ENCODE assay signal across 33 cellular contexts in the genomic region with DNA sequence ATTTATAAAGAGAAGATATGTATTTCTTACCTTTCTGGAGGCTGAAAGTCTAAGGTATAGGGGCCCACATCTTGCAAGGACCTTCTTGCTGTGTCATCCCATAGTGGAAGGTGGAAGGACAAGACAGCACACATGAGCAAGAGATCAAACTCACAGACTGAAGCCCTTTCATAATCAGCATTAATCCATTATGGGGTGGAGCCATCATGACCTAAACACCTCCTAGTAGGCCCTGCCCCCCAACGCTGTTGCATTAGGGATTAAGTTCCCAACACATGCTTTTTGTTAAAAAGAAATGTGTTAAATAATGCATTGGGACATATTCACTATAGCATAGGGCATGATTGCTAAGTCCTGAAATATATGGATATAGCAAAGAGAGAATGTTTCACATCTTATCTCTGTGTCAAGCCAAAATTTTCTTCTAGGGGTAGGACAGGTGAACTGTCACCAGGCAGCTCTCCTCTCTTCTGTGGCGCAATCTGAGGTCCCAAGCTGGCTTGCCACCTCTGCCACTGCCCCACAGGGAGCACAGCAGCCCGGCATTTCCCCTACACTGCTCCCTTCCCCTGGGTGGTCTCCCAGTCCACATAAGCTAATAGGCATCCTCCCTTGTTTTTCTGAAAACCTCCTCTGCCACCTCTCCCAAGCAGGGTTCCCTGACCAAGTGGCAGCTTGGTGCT. TPM values are rescaled to one million over a fixed set of nuclear protein-coding genes. Genes with fewer than 3 reads are reported as not detected.
DNase-seq lines count a peak whose midpoint lies in the region; ATAC-seq, FAIRE-seq and TF ChIP-seq lines count a peak whose summit lies in the region.
"Had no signal": no experiment of that assay in that cellular context is flagged by ENCODE, and none has a peak within 500 bp of the region (broad histone marks: within the 10 kb centered on the region; RNA-seq: fewer than 3 reads in every experiment).

No MANE protein-coding gene starts in this region.

- H3K4me3 ChIP-seq in right atrium auricular region: no peak overlapping the region
- H3K4me3 ChIP-seq in keratinocyte (ENCODE audit: control insufficient read depth in 2 of 3, extremely low read depth in 1 of 3, insufficient read depth in 2 of 3, low read depth in 1 of 3, low read length in 3 of 3): no peak overlapping the region
- H3K4me3 ChIP-seq in Peyer's patch: no peak overlapping the region
- H3K4me3 ChIP-seq: GM12878, left lung, MG63, neural progenitor cell had no signal

- H3K27ac ChIP-seq in right atrium auricular region (peak overlapping the region in 1 of 2 donors; percentile 65), keratinocyte (ENCODE audit: control insufficient read depth, insufficient read depth, low read length) (no peak overlapping the region), Peyer's patch (no peak overlapping the region)
- H3K27ac ChIP-seq: HL-60, left lung, neural progenitor cell had no signal

- H3K79me2 ChIP-seq in keratinocyte (ENCODE audit: control insufficient read depth, insufficient read depth, low read length): no peaks in the 10 kb centered on the region

- TF ChIP-seq CTCF in right atrium auricular region (IDR thresholded peaks at IDR 0.05) (no peak), chondrocyte (IDR thresholded peaks at IDR 0.05) (no peak), keratinocyte (optimal IDR thresholded peaks at IDR 0.05 in 1 of 3, IDR thresholded peaks at IDR 0.05 in 1 of 3, conservative IDR thresholded peaks at IDR 0.05 in 1 of 3; ENCODE audit: extremely low read depth in 1 of 3, insufficient read depth in 2 of 3, low read length in 3 of 3) (no peak), Peyer's patch (IDR thresholded peaks at IDR 0.05) (no peak)

- peak; percentile 7 for ATAC-seq in Right ventricle myocardium inferior
- ATAC-seq: activated CD8-positive, alpha-beta T cell treated with anti-CD3 and anti-CD28 coated beads for 36 hours; activated naive CD4-positive, alpha-beta T cell treated with anti-CD3 and anti-CD28 coated beads, Interleukin-2, amount 50 U/mL, for 72 hours; GM12878; left lung; sciatic nerve had no signal

- H3K4me3 Mint-ChIP-seq in chondrocyte (ENCODE audit: unreplicated experiment): no peak overlapping the region
- H3K4me3 Mint-ChIP-seq: activated CD8-positive, alpha-beta T cell treated with anti-CD3 and anti-CD28 coated beads for 36 hours; B cell; CD8-positive, alpha-beta memory T cell; neural progenitor cell; type B pancreatic cell had no signal

- H3K27me3 ChIP-seq in right atrium auricular region (no peaks in the 10 kb centered on the region), keratinocyte (ENCODE audit: control insufficient read depth, extremely low read depth, insufficient read depth, low read length) (no peaks in the 10 kb centered on the region), Peyer's patch (no peaks in the 10 kb centered on the region)
- H3K27me3 ChIP-seq: MG63, neural progenitor cell had no signal

- no peaks in the 10 kb centered on the region for H3K27me3 Mint-ChIP-seq in chondrocyte (ENCODE audit: low read depth)

- dilution Hi-C loops in keratinocyte (cut with MboI; ENCODE audit: extremely low pct_ligation_motif_present, low sequenced_read_pairs): no loop called here

- H3K36me3 ChIP-seq in right atrium auricular region (no peaks in the 10 kb centered on the region), keratinocyte (ENCODE audit: control insufficient read depth in 2 of 2, extremely low read depth in 1 of 2, insufficient read depth in 2 of 2, low read length in 2 of 2) (no peaks in the 10 kb centered on the region), Peyer's patch (no peaks in the 10 kb centered on the region)
- H3K36me3 ChIP-seq: left lung, MG63, neural progenitor cell had no signal

- no peaks in the 10 kb centered on the region for H3K9me1 ChIP-seq in keratinocyte (ENCODE audit: control insufficient read depth, extremely low read depth, insufficient read depth, low read length)

- FAIRE-seq in keratinocyte (lab: Jason Lieb, UNC): peak; percentile 17
- FAIRE-seq: A204.1, endothelial cell of umbilical vein, GM12878 had no signal

- H3K9me3 ChIP-seq in right atrium auricular region (no peaks in the 10 kb centered on the region), keratinocyte (ENCODE audit: control insufficient read depth, low read depth, low read length) (no peaks in the 10 kb centered on the region), Peyer's patch (no peaks in the 10 kb centered on the region)
- H3K9me3 ChIP-seq: left lung, MG63 had no signal

- H3K4me1 ChIP-seq in right atrium auricular region (peaks cover 0 to 6% of the 10 kb centered on the region in 2 donors), keratinocyte (ENCODE audit: control insufficient read depth, extremely low read depth, insufficient read depth, low read length) (peaks cover 14% of the 10 kb centered on the region), Peyer's patch (no peaks in the 10 kb centered on the region)
- H3K4me1 ChIP-seq: left lung had no signal

- DNase-seq in Right ventricle myocardium inferior (ENCODE audit: missing footprints) (no peak), right atrium auricular region (ENCODE audit: low spot score) (no peak), chondrocyte (ENCODE audit: low spot score) (no peak), keratinocyte (ENCODE audit: low read depth, low spot score) (no peak), NCI-H1436 treated with DMSO at 0.1 percent for 48 hours (lab: John Stamatoyannopoulos, UW) (no peak), Peyer's patch (no peak)
- no peak for DNase-seq in activated T-cell treated with anti-CD3 and anti-CD28 coated beads, Interleukin-2, amount 50 U/mL, for 48 hours
- no peak for DNase-seq in activated naive CD4-positive, alpha-beta T cell treated with anti-CD3 and anti-CD28 coated beads, Interleukin-2, amount 50 U/mL, for 16 hours
- DNase-seq: activated CD8-positive, alpha-beta T cell treated with anti-CD3 and anti-CD28 coated beads for 36 hours; activated T-cell treated with anti-CD3 and anti-CD28 coated beads for 4 hours; amygdala; CD8-positive, alpha-beta memory T cell; DMS153; KG1; left lung; NCI-H1105; NCI-H2029; NK-92 treated with Interleukin-12 subunit alpha and Interleukin-12 subunit beta, amount 100 ng/mL, for 24 hours; Right ventricle myocardium superior; stimulated activated CD4-positive, alpha-beta T cell treated with anti-CD3 and anti-CD28 coated beads, Interleukin-15, amount 100 ng/mL, for 24 hours; stimulated activated CD4-positive, alpha-beta T cell treated with anti-CD3 and anti-CD28 coated beads, Interleukin-4, amount 100 ng/mL, for 4 hours; T-helper 2 cell had no signal

- H4K20me1 ChIP-seq in keratinocyte (ENCODE audit: control insufficient read depth, extremely low read depth, insufficient read depth, low read length): no peaks in the 10 kb centered on the region

- peaks cover 47% of the 10 kb centered on the region for H3K4me1 Mint-ChIP-seq in chondrocyte (ENCODE audit: low read depth)
- H3K4me1 Mint-ChIP-seq: B cell; CD8-positive, alpha-beta memory T cell had no signal

- no peak overlapping the region for H3K9ac ChIP-seq in keratinocyte (ENCODE audit: control insufficient read depth, extremely low read depth, insufficient read depth, low read length)
- H3K9ac ChIP-seq: neural progenitor cell had no signal

- intact Hi-C loops in Right ventricle myocardium inferior (cut with DNase I): no loop called here

- H3K27ac Mint-ChIP-seq in chondrocyte (ENCODE audit: unreplicated experiment): peak overlapping the region; percentile 78
- H3K27ac Mint-ChIP-seq: activated CD8-positive, alpha-beta T cell treated with anti-CD3 and anti-CD28 coated beads for 36 hours; activated naive CD4-positive, alpha-beta T cell treated with anti-CD3 and anti-CD28 coated beads, Interleukin-2, amount 50 U/mL, for 72 hours; B cell; CD8-positive, alpha-beta memory T cell; neural progenitor cell; progenitor cell of endocrine pancreas; type B pancreatic cell had no signal

- peak overlapping the region; percentile 3 for H3K4me2 ChIP-seq in keratinocyte (ENCODE audit: control insufficient read depth, extremely low read depth, insufficient read depth, low read depth, low read length)
- H3K4me2 ChIP-seq: neural progenitor cell had no signal

- H3K9me3 Mint-ChIP-seq in chondrocyte (ENCODE audit: low read depth): no peaks in the 10 kb centered on the region
- H3K9me3 Mint-ChIP-seq: activated CD8-positive, alpha-beta T cell treated with anti-CD3 and anti-CD28 coated beads for 36 hours; activated naive CD4-positive, alpha-beta T cell treated with anti-CD3 and anti-CD28 coated beads, Interleukin-2, amount 50 U/mL, for 72 hours; CD8-positive, alpha-beta memory T cell; neural progenitor cell; type B pancreatic cell had no signal

- no peak overlapping the region for H2AFZ ChIP-seq in keratinocyte (ENCODE audit: control insufficient read depth, low read length)
- H2AFZ ChIP-seq: neural progenitor cell had no signal

- TF ChIP-seq POLR2A in Peyer's patch (IDR thresholded peaks at IDR 0.05): no peak

- H3K36me3 Mint-ChIP-seq in chondrocyte (ENCODE audit: low read depth): no peaks in the 10 kb centered on the region
- H3K36me3 Mint-ChIP-seq: activated naive CD4-positive, alpha-beta T cell treated with anti-CD3 and anti-CD28 coated beads, Interleukin-2, amount 50 U/mL, for 72 hours; CD8-positive, alpha-beta memory T cell; neural progenitor cell; type B pancreatic cell had no signal

RNA-seq across cellular contexts. Expression of a gene that starts 8.3 kb away (rescaled TPM):
- total RNA-seq in Right ventricle myocardium inferior (74.0 TPM), right atrium auricular region (10 to 100 TPM; 30.6 to 61.2 TPM), chondrocyte (173 to 236 TPM (median 184 TPM) in 3 replicates), Peyer's patch (100 to 1,000 TPM in 1 of 4 donors, 10 to 100 TPM in 3; 16.6 to 116 (median 34.5) TPM)
- polyA plus RNA-seq in keratinocyte: 13.6 to 21.9 TPM (median 15.0 TPM) in 3 replicates
- polyA plus RNA-seq in keratinocyte (2011; ENCODE audit: low read depth): 17.5 TPM
- polyA plus RNA-seq in keratinocyte (2011; cell fraction: cytosol; rRNA removed): 9.1 and 14.6 TPM in 2 replicates
- polyA plus RNA-seq in keratinocyte (2011; cell fraction: nucleus; rRNA removed): 39.1 and 50.4 TPM in 2 replicates
- 24.1 and 30.8 TPM in 2 replicates for polyA plus RNA-seq in keratinocyte (2012; ENCODE audit: low replicate concordance)
- 32.1 to 53.2 TPM (median 34.4 TPM) in 3 replicates for polyA minus RNA-seq in keratinocyte
- 20.9 TPM for polyA minus RNA-seq in keratinocyte (2011; cell fraction: cytosol; rRNA and poly(A)+ RNA removed)
- 32.9 and 56.7 TPM in 2 replicates for polyA minus RNA-seq in keratinocyte (2011; cell fraction: nucleus; rRNA and poly(A)+ RNA removed)
